ENCODE assay signal across 14 cellular contexts in the genomic region with DNA sequence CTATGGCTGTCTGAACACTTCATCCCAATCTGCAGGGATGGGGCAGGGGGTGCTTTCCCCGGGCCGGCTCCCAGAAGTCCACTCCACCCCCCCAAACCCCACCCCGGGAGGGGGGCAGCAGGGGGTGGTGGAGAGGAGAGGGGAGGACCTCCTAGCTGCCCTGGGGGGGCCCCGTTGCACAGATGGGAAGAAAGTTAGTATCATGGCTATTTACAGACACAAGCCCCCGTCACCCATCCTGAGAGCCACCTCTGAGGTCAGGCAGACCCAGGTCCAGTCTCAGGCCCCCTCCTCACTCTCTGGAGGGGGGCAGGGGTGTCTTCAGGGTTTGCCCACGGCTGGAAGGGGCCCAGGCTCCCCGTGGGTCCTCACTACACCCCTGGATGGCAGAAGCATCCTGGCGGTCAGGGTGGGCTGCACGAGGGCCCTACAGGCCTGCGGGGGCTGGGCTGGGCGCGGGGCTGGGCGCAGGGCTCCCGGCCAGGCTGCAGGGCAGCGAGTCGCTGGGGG. TPM values are rescaled to one million over a fixed set of nuclear protein-coding genes. Genes with fewer than 3 reads are reported as not detected.
A peak's percentile ranks its signal among the peaks of the same experiment; 100 is the strongest.
DNase-seq lines count a peak whose midpoint lies in the region; ATAC-seq and TF ChIP-seq lines count a peak whose summit lies in the region.
"Had no signal": no experiment of that assay in that cellular context is flagged by ENCODE, and none has a peak within 500 bp of the region (broad histone marks: within the 10 kb centered on the region; RNA-seq: fewer than 3 reads in every experiment).

No MANE protein-coding gene starts in this region.

- no peaks in the 10 kb centered on the region for H3K9me3 Mint-ChIP-seq in T-helper 2 cell treated with Interferon-gamma antibody and Interleukin-4, amounts not matched to agents 5 μg/mL and 100 μg/mL, for 36 hours
- H3K9me3 Mint-ChIP-seq: activated CD4-positive, alpha-beta memory T cell treated with anti-CD3 and anti-CD28 coated beads, Interleukin-2, amount 10 ng/mL, durations not matched to agents 7 days and 5 days; naive B cell; stimulated activated effector memory CD8-positive, alpha-beta T cell treated with anti-CD3 and anti-CD28 coated beads, Interleukin-12 subunit alpha, Interleukin-12 subunit beta, amount 100 ng/mL, for 72 hours had no signal

- TF ChIP-seq POLR2A in adrenal gland (IDR thresholded peaks at IDR 0.05): no peak

- no peak overlapping the region for H3K27ac Mint-ChIP-seq in T-helper 2 cell treated with Interferon-gamma antibody and Interleukin-4, amounts not matched to agents 5 μg/mL and 100 μg/mL, for 36 hours

- no peaks in the 10 kb centered on the region for H3K9me3 ChIP-seq in adrenal gland (replicated peaks in 1 of 3)
- no peaks in the 10 kb centered on the region for H3K9me3 ChIP-seq in left ventricle myocardium inferior (replicated peaks)
- H3K9me3 ChIP-seq in ascending aorta: no peaks in the 10 kb centered on the region
- H3K9me3 ChIP-seq: Caco-2, MG63 had no signal

- DNase-seq in Right ventricle myocardium superior (no peak), left ventricle myocardium superior (no peak), adrenal gland (peak in 1 of 7 donors; percentile 50), left ventricle myocardium inferior (no peak), ascending aorta (ENCODE audit: low spot score in 2 of 2) (no peak), medulla oblongata (ENCODE audit: extremely low spot score) (no peak)
- DNase-seq in T-helper 2 cell treated with Interferon-gamma antibody and Interleukin-4, amounts not matched to agents 5 μg/mL and 100 μg/mL, for 36 hours (ENCODE audit: low spot score): no peak
- DNase-seq: SHP77 treated with DMSO at 0.1 percent for 48 hours had no signal

- H3K4me3 ChIP-seq in adrenal gland (peak overlapping the region in 1 of 4 donors; percentile 53), left ventricle myocardium inferior (peak overlapping the region; percentile 69), ascending aorta (no peak overlapping the region)
- H3K4me3 ChIP-seq: MG63 had no signal

- H3K4me1 ChIP-seq in adrenal gland (replicated peaks in 1 of 2) (peaks cover 43 to 62% of the 10 kb centered on the region in 2 donors), left ventricle myocardium inferior (peaks cover 73% of the 10 kb centered on the region), ascending aorta (peaks cover 6 to 20% of the 10 kb centered on the region in 2 donors)

- H3K27ac ChIP-seq in adrenal gland: peak overlapping the region; percentile 84 to 94 (median 87)
- peak overlapping the region; percentile 96 for H3K27ac ChIP-seq in left ventricle myocardium inferior (replicated peaks)
- H3K27ac ChIP-seq in ascending aorta: no peak overlapping the region

- peaks cover 7% of the 10 kb centered on the region for H3K36me3 Mint-ChIP-seq in T-helper 2 cell treated with Interferon-gamma antibody and Interleukin-4, amounts not matched to agents 5 μg/mL and 100 μg/mL, for 36 hours (ENCODE audit: low read depth)
- H3K36me3 Mint-ChIP-seq: naive B cell had no signal

- no peak overlapping the region for H3K4me3 Mint-ChIP-seq in T-helper 2 cell treated with Interferon-gamma antibody and Interleukin-4, amounts not matched to agents 5 μg/mL and 100 μg/mL, for 36 hours

- H3K27me3 ChIP-seq in adrenal gland: no peaks in the 10 kb centered on the region
- H3K27me3 ChIP-seq in left ventricle myocardium inferior (ENCODE audit: low read depth): no peaks in the 10 kb centered on the region
- no peaks in the 10 kb centered on the region for H3K27me3 ChIP-seq in ascending aorta
- H3K27me3 ChIP-seq: MG63 had no signal

- peak; percentile 0 for ATAC-seq in Right ventricle myocardium superior (ENCODE audit: poor library complexity)
- no peak for ATAC-seq in left ventricle myocardium superior
- no peak for ATAC-seq in GM19467 (IDR thresholded peaks at IDR 0.05; ENCODE audit: unreplicated experiment)

- WGBS in adrenal gland, 4 donors: 60 to 67% (median 60%) methylated on average over 1 to 16 of the region's 16 CpGs

- peaks cover 22% of the 10 kb centered on the region for H3K4me1 Mint-ChIP-seq in T-helper 2 cell treated with Interferon-gamma antibody and Interleukin-4, amounts not matched to agents 5 μg/mL and 100 μg/mL, for 36 hours (ENCODE audit: low read depth)

- H3K36me3 ChIP-seq in adrenal gland (replicated peaks in 1 of 2): no peaks in the 10 kb centered on the region
- H3K36me3 ChIP-seq in left ventricle myocardium inferior: no peaks in the 10 kb centered on the region
- H3K36me3 ChIP-seq in ascending aorta: peaks cover 0 to 5% of the 10 kb centered on the region in 2 donors
- H3K36me3 ChIP-seq: MG63 had no signal

- intact Hi-C loops in Right ventricle myocardium superior (cut with DNase I): no loop called here
- intact Hi-C loops in left ventricle myocardium superior (cut with micrococcal nuclease): no loop called here
- intact Hi-C loops in adrenal gland (cut with DNase I): no loop called here
- intact Hi-C loops in left ventricle myocardium inferior (cut with micrococcal nuclease): no loop called here
- intact Hi-C loops in ascending aorta (cut with DNase I): no loop called here

- no peak for TF ChIP-seq CTCF in adrenal gland (IDR thresholded peaks at IDR 0.05)
- no peak for TF ChIP-seq CTCF in left ventricle myocardium inferior (IDR thresholded peaks at IDR 0.05; ENCODE audit: borderline replicate concordance)
- no peak for TF ChIP-seq CTCF in ascending aorta (IDR thresholded peaks at IDR 0.05)

- no peaks in the 10 kb centered on the region for H3K27me3 Mint-ChIP-seq in T-helper 2 cell treated with Interferon-gamma antibody and Interleukin-4, amounts not matched to agents 5 μg/mL and 100 μg/mL, for 36 hours (ENCODE audit: low read depth)
- H3K27me3 Mint-ChIP-seq: activated CD4-positive, alpha-beta memory T cell treated with anti-CD3 and anti-CD28 coated beads, Interleukin-2, amount 10 ng/mL, durations not matched to agents 7 days and 5 days; naive B cell had no signal

RNA-seq across cellular contexts. Expression of a gene that starts 5.8 kb away (rescaled TPM):
- total RNA-seq in Right ventricle myocardium superior (13.6 TPM), left ventricle myocardium superior (16.0 TPM), adrenal gland (10 to 100 TPM; 14.4 to 98.8 (median 44.5) TPM), left ventricle myocardium inferior (17.7 TPM), ascending aorta (45.1 TPM)
- polyA plus RNA-seq in adrenal gland: 100 to 1,000 TPM in 2 of 3 donors, 10 to 100 TPM in 1; 18.4 to 155 (median 150) TPM

RNA-seq across cellular contexts. Expression of a gene that starts 9.3 kb away (rescaled TPM):
- 6.2 TPM for total RNA-seq in Right ventricle myocardium superior
- total RNA-seq in left ventricle myocardium superior: 9.8 TPM
- 10 to 100 TPM in 7 of 8 donors, 1 to 10 TPM in 1; 7.1 to 28.1 (median 18.3) TPM for total RNA-seq in adrenal gland
- 10 to 100 TPM in 1 of 3 donors, 1 to 10 TPM in 2; 2.0 to 12.9 (median 6.9) TPM for polyA plus RNA-seq in adrenal gland
- total RNA-seq in left ventricle myocardium inferior: 6.4 TPM
- total RNA-seq in ascending aorta: 15.2 TPM

RNA-seq across cellular contexts. Expression of a gene that starts 31.2 kb away (rescaled TPM):
- total RNA-seq in Right ventricle myocardium superior (55.7 TPM), left ventricle myocardium superior (64.4 TPM), adrenal gland (100 to 1,000 TPM in 4 of 8 donors, 10 to 100 TPM in 4; 60.1 to 145 (median 99.4) TPM), left ventricle myocardium inferior (55.6 TPM), ascending aorta (278 TPM)
- 100 to 1,000 TPM in 2 of 3 donors, 1 to 10 TPM in 1; 2.5 to 235 (median 195) TPM for polyA plus RNA-seq in adrenal gland

RNA-seq across cellular contexts. Expression of a gene that starts 42.0 kb away (rescaled TPM):
- total RNA-seq in Right ventricle myocardium superior: 0.46 TPM
- total RNA-seq in left ventricle myocardium superior: 0.89 TPM
- total RNA-seq in adrenal gland: 10 to 100 TPM in 2 of 8 donors, 1 to 10 TPM in 5, under 1 TPM in 1; 0.26 to 15.1 (median 4.6) TPM
- polyA plus RNA-seq in adrenal gland: 1 to 10 TPM; 2.0 to 9.2 (median 3.9) TPM
- 0.41 TPM for total RNA-seq in left ventricle myocardium inferior
- total RNA-seq in ascending aorta: 0.11 TPM

RNA-seq across cellular contexts. Expression of a gene that starts 51.1 kb away (rescaled TPM):
- 2.1 TPM for total RNA-seq in Right ventricle myocardium superior
- total RNA-seq in left ventricle myocardium superior: 2.0 TPM
- total RNA-seq in adrenal gland: 10 to 100 TPM in 3 of 8 donors, 1 to 10 TPM in 5; 4.7 to 29.6 (median 9.2) TPM
- 1 to 10 TPM in 2 of 3 donors, not detected in 1; 8.1 to 8.3 TPM for polyA plus RNA-seq in adrenal gland
- 1.8 TPM for total RNA-seq in left ventricle myocardium inferior
- total RNA-seq in ascending aorta: 18.4 TPM

Comparison
In these comparisons a context has a peak if more than half of its experiments do, and no peak if none do; other contexts are left out.
1. H3K27ac ChIP-seq: peak in adrenal gland (5 of 5) and left ventricle myocardium inferior (single experiment); none in ascending aorta (0 of 2).